26 cellular contexts compared by ENCODE assay signal in the genomic region with DNA sequence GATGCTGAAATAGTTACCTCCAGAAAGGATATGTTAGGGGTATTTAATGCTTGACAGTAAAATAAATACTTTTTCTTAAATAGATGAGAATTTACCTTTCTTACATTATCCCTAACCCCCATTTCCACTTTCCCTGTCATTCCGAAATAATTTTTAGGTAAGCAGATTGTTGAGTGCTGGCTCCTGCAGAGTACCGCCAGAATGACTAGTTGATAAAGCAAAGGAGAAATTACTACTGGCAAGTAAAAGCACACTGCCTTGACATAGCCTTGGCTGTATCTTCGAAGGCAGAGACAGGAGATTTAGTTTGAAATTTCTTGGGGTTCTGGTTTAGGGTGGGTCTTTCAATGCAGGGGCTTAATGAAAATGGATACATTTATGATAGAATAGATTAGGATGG. TPM values are rescaled to one million over a fixed set of nuclear protein-coding genes. Genes with fewer than 3 reads are reported as not detected.
DNase-seq lines count a peak whose midpoint lies in the region; ATAC-seq, FAIRE-seq and TF ChIP-seq lines count a peak whose summit lies in the region.
"Had no signal": no experiment of that assay in that cellular context is flagged by ENCODE, and none has a peak within 500 bp of the region (broad histone marks: within the 10 kb centered on the region; RNA-seq: fewer than 3 reads in every experiment).

No MANE protein-coding gene starts in this region.

- FAIRE-seq in HTR-8/SVneo (lab: Jason Lieb, UNC) = peak; percentile 26
- FAIRE-seq: GM12878, GM12892, GM18507 had no signal

- no peak for TF ChIP-seq POLR2A in prostate gland (IDR thresholded peaks at IDR 0.05)

- H3K4me1 ChIP-seq in prostate gland (replicated peaks) = no peaks in the 10 kb centered on the region

- peaks cover 14% of the 10 kb centered on the region for H3K36me3 Mint-ChIP-seq in nephron (ENCODE audit: low read depth)
- H3K36me3 Mint-ChIP-seq in activated T-cell treated with anti-CD3 and anti-CD28 coated beads, Interleukin-2, amount 50 U/mL, for 72 hours (ENCODE audit: insufficient read depth in 2 of 2) = no peaks in the 10 kb centered on the region
- H3K36me3 Mint-ChIP-seq: CD14-positive monocyte; CD4-positive, alpha-beta memory T cell; CD4-positive, CD25-positive, alpha-beta regulatory T cell; CD8-positive, alpha-beta memory T cell had no signal

- H3K9me3 Mint-ChIP-seq in nephron = peaks cover 10% of the 10 kb centered on the region
- H3K9me3 Mint-ChIP-seq in activated T-cell treated with anti-CD3 and anti-CD28 coated beads, Interleukin-2, amount 50 U/mL, for 72 hours = no peaks in the 10 kb centered on the region

- peak overlapping the region in 2 of 3 experiments; percentile 22 to 43 for H3K27ac Mint-ChIP-seq in nephron
- H3K27ac Mint-ChIP-seq in activated T-cell treated with anti-CD3 and anti-CD28 coated beads, Interleukin-2, amount 50 U/mL, for 72 hours = no peak overlapping the region
- H3K27ac Mint-ChIP-seq: CD14-positive monocyte; CD4-positive, alpha-beta memory T cell; CD4-positive, CD25-positive, alpha-beta regulatory T cell; CD8-positive, alpha-beta memory T cell had no signal

- H3K36me3 ChIP-seq in prostate gland = no peaks in the 10 kb centered on the region
- H3K36me3 ChIP-seq: BE2C, BLaER1 had no signal

- H3K4me3 Mint-ChIP-seq in nephron = no peak overlapping the region
- no peak overlapping the region for H3K4me3 Mint-ChIP-seq in activated T-cell treated with anti-CD3 and anti-CD28 coated beads, Interleukin-2, amount 50 U/mL, for 72 hours
- H3K4me3 Mint-ChIP-seq: CD4-positive, alpha-beta memory T cell; CD4-positive, CD25-positive, alpha-beta regulatory T cell; CD8-positive, alpha-beta memory T cell had no signal

- CTCF ChIA-PET in GM10248 (lab: Yijun Ruan, JAX) = no interaction called here

- H3K4me3 ChIP-seq in prostate gland = no peak overlapping the region
- H3K4me3 ChIP-seq: BLaER1, GM12878 had no signal

- intact Hi-C loops in prostate gland (cut with DNase I) = no loop called here

- H3K27me3 Mint-ChIP-seq in nephron (ENCODE audit: low read depth) = no peaks in the 10 kb centered on the region
- H3K27me3 Mint-ChIP-seq in activated T-cell treated with anti-CD3 and anti-CD28 coated beads, Interleukin-2, amount 50 U/mL, for 72 hours (ENCODE audit: low read depth) = peaks cover 6% of the 10 kb centered on the region

- TF ChIP-seq CTCF in nephron (IDR thresholded peaks at IDR 0.05; ENCODE audit: unreplicated experiment in 3 of 3) (no peak), GM10248 (IDR thresholded peaks at IDR 0.05; ENCODE audit: control extremely low read depth, extremely low read depth, low read depth, missing control alignments) (no peak), prostate gland (IDR thresholded peaks at IDR 0.05) (no peak)

- POLR2A ChIA-PET in GM10248 (lab: Yijun Ruan, JAX) = no interaction called here

- no peaks in the 10 kb centered on the region for H3K27me3 ChIP-seq in prostate gland (replicated peaks; ENCODE audit: insufficient read depth)
- H3K27me3 ChIP-seq: BE2C, BLaER1 had no signal

- no peak overlapping the region for H3K27ac ChIP-seq in prostate gland
- H3K27ac ChIP-seq: BLaER1 had no signal

- peaks cover 4% of the 10 kb centered on the region for H3K4me1 Mint-ChIP-seq in nephron
- no peaks in the 10 kb centered on the region for H3K4me1 Mint-ChIP-seq in activated T-cell treated with anti-CD3 and anti-CD28 coated beads, Interleukin-2, amount 50 U/mL, for 72 hours (ENCODE audit: low read depth)
- H3K4me1 Mint-ChIP-seq: CD4-positive, alpha-beta memory T cell; CD4-positive, CD25-positive, alpha-beta regulatory T cell; CD8-positive, alpha-beta memory T cell had no signal

- DNase-seq in HTR-8/SVneo (ENCODE audit: insufficient read length, low spot score) = no peak
- DNase-seq in cerebellar cortex (ENCODE audit: low spot score) = peak; percentile 68
- no peak for DNase-seq in activated T-cell treated with anti-CD3 and anti-CD28 coated beads, Interleukin-2, amount 50 U/mL, for 72 hours
- DNase-seq in GM10248 (ENCODE audit: extremely low spot score) = no peak
- DNase-seq in activated gamma-delta T cell (lab: John Stamatoyannopoulos, UW) = no peak
- no peak for DNase-seq in prostate gland (ENCODE audit: low spot score)
- DNase-seq: 8988T; ACHN; BE2C; CD4-positive, alpha-beta memory T cell; CD4-positive, CD25-positive, alpha-beta regulatory T cell; CD8-positive, alpha-beta memory T cell; COR-L47; DMS 273 treated with DMSO at 0.1 percent for 48 hours; DMS153; DMS53; DMS79; DND-41; EL; GF-D8 had no signal

- WGBS in prostate gland = 73% methylated on average over 3 of the region's 3 CpGs

- ATAC-seq in activated T-cell treated with anti-CD3 and anti-CD28 coated beads, Interleukin-2, amount 50 U/mL, for 72 hours (replicated peaks in 1 of 2) = no peak
- ATAC-seq: GM12878 had no signal

- no peaks in the 10 kb centered on the region for H3K9me3 ChIP-seq in prostate gland
- H3K9me3 ChIP-seq: BE2C, BLaER1 had no signal

RNA-seq across cellular contexts. Expression of gene LRRC49, which starts 40.8 kb away (rescaled TPM):
- 1 to 10 TPM in 1 of 2 donors, under 1 TPM in 1; 0.41 to 2.2 TPM for total RNA-seq in activated T-cell treated with anti-CD3 and anti-CD28 coated beads, Interleukin-2, amount 50 U/mL, for 72 hours
- total RNA-seq in prostate gland = 10 to 100 TPM in 1 of 2 donors, 1 to 10 TPM in 1; 9.8 to 13.3 TPM
- total RNA-seq: CD4-positive, CD25-positive, alpha-beta regulatory T cell had no signal

RNA-seq across cellular contexts. Expression of gene THAP10, which starts 41.2 kb away (rescaled TPM):
- under 1 TPM; 0.62 to 0.74 TPM for total RNA-seq in activated T-cell treated with anti-CD3 and anti-CD28 coated beads, Interleukin-2, amount 50 U/mL, for 72 hours
- total RNA-seq in prostate gland = 1 to 10 TPM; 3.2 to 6.6 TPM
- total RNA-seq: CD4-positive, CD25-positive, alpha-beta regulatory T cell had no signal
